10 cellular contexts compared by ENCODE assay signal in the genomic region with DNA sequence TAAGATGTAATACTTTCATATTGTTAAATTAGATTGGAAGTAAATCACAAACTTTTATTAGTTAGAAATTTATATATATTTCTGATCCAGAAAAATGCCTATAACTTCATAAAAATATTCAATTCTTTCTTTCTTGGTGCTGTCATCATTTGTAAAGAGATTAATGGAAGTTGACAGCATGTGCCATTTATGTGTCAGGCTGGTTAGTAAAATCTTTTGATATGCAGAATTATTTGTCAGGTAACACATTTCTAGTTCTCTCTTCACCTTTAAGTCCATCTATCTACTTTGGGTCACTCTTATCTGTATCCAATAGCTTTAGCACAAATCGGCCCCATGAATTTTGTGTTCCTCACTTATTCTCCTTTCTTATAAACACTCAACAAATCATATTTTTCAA.
ATAC-seq and TF ChIP-seq lines count a peak whose summit lies in the region.
"Had no signal": no experiment of that assay in that cellular context is flagged by ENCODE, and none has a peak within 500 bp of the region (broad histone marks: within the 10 kb centered on the region; RNA-seq: fewer than 3 reads in every experiment).

No MANE protein-coding gene starts in this region.

- H3K4me3 ChIP-seq in neural cell (ENCODE audit: low read length), result no peak overlapping the region
- H3K4me3 ChIP-seq: A549; BLaER1; BLaER1 treated with 17β-estradiol and CSF1 and Interleukin-3, amounts not matched to agents 10 nM and 100 nM had no signal

- H3K4me2 ChIP-seq in neural cell (ENCODE audit: low read length), result no peak overlapping the region
- H3K4me2 ChIP-seq: A549; BLaER1; BLaER1 treated with 17β-estradiol and CSF1 and Interleukin-3, amounts not matched to agents 10 nM and 100 nM had no signal

- H3F3A ChIP-seq in neural cell (ENCODE audit: insufficient read depth, low read length, poor library complexity, severe bottlenecking), result no peaks in the 10 kb centered on the region

- H3K27me3 ChIP-seq in neural cell (ENCODE audit: insufficient read depth, low read depth, low read length), result no peaks in the 10 kb centered on the region
- H3K27me3 ChIP-seq: BE2C; BLaER1; BLaER1 treated with 17β-estradiol and CSF1 and Interleukin-3, amounts not matched to agents 10 nM and 100 nM had no signal

- no peaks in the 10 kb centered on the region for H3K79me2 ChIP-seq in neural cell (replicated peaks; ENCODE audit: insufficient read depth, low read length)

- TF ChIP-seq EP300 in neural cell (conservative IDR thresholded peaks at IDR 0.05; ENCODE audit: poor library complexity, severe bottlenecking), result peak; percentile 99

- no peaks in the 10 kb centered on the region for H3K9me2 ChIP-seq in neural cell (ENCODE audit: insufficient read depth, low read length)

- H2AFZ ChIP-seq in neural cell (ENCODE audit: low read depth, low read length), result no peak overlapping the region

- no peak overlapping the region for H3K27ac ChIP-seq in neural cell (ENCODE audit: low read length)
- H3K27ac ChIP-seq: 22Rv1; A549; BLaER1; BLaER1 treated with 17β-estradiol and CSF1 and Interleukin-3, amounts not matched to agents 10 nM and 100 nM; C4-2B had no signal

- H3K9ac ChIP-seq in neural cell (ENCODE audit: low read length), result no peak overlapping the region
- H3K9ac ChIP-seq: BLaER1; BLaER1 treated with 17β-estradiol and CSF1 and Interleukin-3, amounts not matched to agents 10 nM and 100 nM had no signal

- no peak for TF ChIP-seq RAD21 in neural cell (conservative IDR thresholded peaks at IDR 0.05)

- H3K9me3 ChIP-seq in neural cell (ENCODE audit: low read length), result no peaks in the 10 kb centered on the region
- H3K9me3 ChIP-seq: A549; BE2C; BLaER1; BLaER1 treated with 17β-estradiol and CSF1 and Interleukin-3, amounts not matched to agents 10 nM and 100 nM; Caco-2 had no signal

- ATAC-seq in HG03521 (IDR thresholded peaks at IDR 0.05; ENCODE audit: unreplicated experiment), result no peak
- ATAC-seq: A549; CD8-positive, alpha-beta T cell had no signal

- H4K20me1 ChIP-seq in neural cell (ENCODE audit: insufficient read depth), result no peaks in the 10 kb centered on the region
- H4K20me1 ChIP-seq: BLaER1; BLaER1 treated with 17β-estradiol and CSF1 and Interleukin-3, amounts not matched to agents 10 nM and 100 nM had no signal

- no peaks in the 10 kb centered on the region for H3K36me3 ChIP-seq in neural cell (ENCODE audit: insufficient read depth, low read length)
- H3K36me3 ChIP-seq: BE2C; BLaER1; BLaER1 treated with 17β-estradiol and CSF1 and Interleukin-3, amounts not matched to agents 10 nM and 100 nM had no signal

- TF ChIP-seq CTCF in neural cell (IDR thresholded peaks at IDR 0.05; ENCODE audit: poor library complexity, severe bottlenecking), result no peak

TF ChIP-seq in neural cell, 6 proteins besides CTCF, POLR2A, EP300 and RAD21:
- TF ChIP-seq, protein P1, sequence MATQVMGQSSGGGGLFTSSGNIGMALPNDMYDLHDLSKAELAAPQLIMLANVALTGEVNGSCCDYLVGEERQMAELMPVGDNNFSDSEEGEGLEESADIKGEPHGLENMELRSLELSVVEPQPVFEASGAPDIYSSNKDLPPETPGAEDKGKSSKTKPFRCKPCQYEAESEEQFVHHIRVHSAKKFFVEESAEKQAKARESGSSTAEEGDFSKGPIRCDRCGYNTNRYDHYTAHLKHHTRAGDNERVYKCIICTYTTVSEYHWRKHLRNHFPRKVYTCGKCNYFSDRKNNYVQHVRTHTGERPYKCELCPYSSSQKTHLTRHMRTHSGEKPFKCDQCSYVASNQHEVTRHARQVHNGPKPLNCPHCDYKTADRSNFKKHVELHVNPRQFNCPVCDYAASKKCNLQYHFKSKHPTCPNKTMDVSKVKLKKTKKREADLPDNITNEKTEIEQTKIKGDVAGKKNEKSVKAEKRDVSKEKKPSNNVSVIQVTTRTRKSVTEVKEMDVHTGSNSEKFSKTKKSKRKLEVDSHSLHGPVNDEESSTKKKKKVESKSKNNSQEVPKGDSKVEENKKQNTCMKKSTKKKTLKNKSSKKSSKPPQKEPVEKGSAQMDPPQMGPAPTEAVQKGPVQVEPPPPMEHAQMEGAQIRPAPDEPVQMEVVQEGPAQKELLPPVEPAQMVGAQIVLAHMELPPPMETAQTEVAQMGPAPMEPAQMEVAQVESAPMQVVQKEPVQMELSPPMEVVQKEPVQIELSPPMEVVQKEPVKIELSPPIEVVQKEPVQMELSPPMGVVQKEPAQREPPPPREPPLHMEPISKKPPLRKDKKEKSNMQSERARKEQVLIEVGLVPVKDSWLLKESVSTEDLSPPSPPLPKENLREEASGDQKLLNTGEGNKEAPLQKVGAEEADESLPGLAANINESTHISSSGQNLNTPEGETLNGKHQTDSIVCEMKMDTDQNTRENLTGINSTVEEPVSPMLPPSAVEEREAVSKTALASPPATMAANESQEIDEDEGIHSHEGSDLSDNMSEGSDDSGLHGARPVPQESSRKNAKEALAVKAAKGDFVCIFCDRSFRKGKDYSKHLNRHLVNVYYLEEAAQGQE (IDR thresholded peaks at IDR 0.05; ENCODE audit: borderline replicate concordance), result no peak
- peak; percentile 86 for TF ChIP-seq POLR2AphosphoS5 (IDR thresholded peaks at IDR 0.05)
